Comparison of ENCODE assay signal across 8 cellular contexts in genomic region chr3:192090586-192090985, GRCh38.
DNase-seq lines count a peak whose midpoint lies in the region; ATAC-seq lines count a peak whose summit lies in the region.

No MANE protein-coding gene starts in this region.

- DNase-seq in iPS DF 19.7 (ENCODE audit: low read depth, low spot score) (peak; percentile 23), NCI-H1694 treated with DMSO at 0.1 percent for 48 hours (lab: John Stamatoyannopoulos, UW) (no peak), KG1 (lab: John Stamatoyannopoulos, UW) (no peak), NOMO-1 treated with DMSO at 0.1 percent for 48 hours (lab: John Stamatoyannopoulos, UW; ENCODE audit: unreplicated experiment) (no peak), NCI-H2171 treated with DMSO at 0.1 percent for 48 hours (lab: John Stamatoyannopoulos, UW) (no peak)

- ATAC-seq in GM18511 (IDR thresholded peaks at IDR 0.05; ENCODE audit: unreplicated experiment) (peak; percentile 82), GM21786 (IDR thresholded peaks at IDR 0.05; ENCODE audit: unreplicated experiment) (peak; percentile 73), HG03558 (IDR thresholded peaks at IDR 0.05; ENCODE audit: extremely low read depth, unreplicated experiment) (peak; percentile 57)
